1 cellular context compared by ENCODE assay signal in the genomic region with DNA sequence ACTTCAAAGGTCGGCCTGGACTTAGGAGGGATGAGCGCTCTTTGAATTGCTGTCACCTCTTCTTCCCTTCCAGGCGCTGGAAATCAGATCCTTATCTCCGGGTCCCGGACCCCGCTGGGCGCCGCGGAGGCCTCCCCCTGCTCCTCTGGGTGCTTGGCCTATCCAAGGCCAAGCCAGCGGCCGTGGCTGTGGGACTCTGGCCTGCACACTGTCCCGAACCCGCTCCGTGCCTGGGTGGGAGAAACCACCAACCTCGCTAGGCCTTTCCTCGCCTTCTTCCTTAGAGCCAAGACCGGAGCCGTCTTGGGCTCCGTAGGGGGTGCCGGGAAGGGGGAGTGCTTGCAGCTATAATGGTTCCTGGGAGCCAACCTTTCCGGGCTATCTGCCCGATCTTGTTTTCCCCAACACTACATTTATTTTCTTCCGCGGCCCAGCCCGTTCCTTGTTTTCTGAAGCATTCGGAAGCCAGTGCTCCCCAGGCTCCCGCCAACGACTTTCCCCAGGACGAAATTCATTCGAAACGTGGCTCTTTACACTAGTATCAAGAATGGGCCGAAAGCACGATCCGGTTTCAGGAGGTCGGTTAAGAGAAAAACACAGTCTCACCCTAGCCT.
TF ChIP-seq lines count a peak whose summit lies in the region.

No MANE protein-coding gene starts in this region.

TF ChIP-seq in WTC11, 78 proteins besides CTCF, POLR2A, EP300 and RAD21 (continued from another document):
- TF ChIP-seq RORB (CRISPR knock-in tag; IDR thresholded peaks at IDR 0.05): no peak
TF ChIP-seq in WTC11: peak in this region for 0.
